ENCODE assay signal across 31 cellular contexts in genomic region chr17:50481648-50482047, GRCh38. TPM values are rescaled to one million over a fixed set of nuclear protein-coding genes. Genes with fewer than 3 reads are reported as not detected.
DNase-seq lines count a peak whose midpoint lies in the region; ATAC-seq, FAIRE-seq and TF ChIP-seq lines count a peak whose summit lies in the region.
"Had no signal": no experiment of that assay in that cellular context is flagged by ENCODE, and none has a peak within 500 bp of the region (broad histone marks: within the 10 kb centered on the region; RNA-seq: fewer than 3 reads in every experiment).

No MANE protein-coding gene starts in this region.

- no peak for TF ChIP-seq POLR2A in HepG2 (IDR thresholded peaks at IDR 0.05; ENCODE audit: insufficient read depth in 1 of 2, low read depth in 2 of 2, low read length in 2 of 2)
- no peak for TF ChIP-seq POLR2A in right lobe of liver (IDR thresholded peaks at IDR 0.05)
- TF ChIP-seq POLR2A in gastrocnemius medialis (IDR thresholded peaks at IDR 0.05) = no peak

- ATAC-seq in HepG2 = no peak
- no peak for ATAC-seq in right lobe of liver
- ATAC-seq in gastrocnemius medialis = no peak
- ATAC-seq: stimulated activated memory B cell treated with anti-CD40 and anti-IgM and Interleukin-4, amounts not matched to agents 10 μg/mL and 1 μg/mL and 100 μg/mL, for 72 hours had no signal

- BruUV-seq in HepG2 (replicated peaks; lab: Mats Ljungman, UMichigan) = no TSS peak

- H2AFZ ChIP-seq in HepG2 (ENCODE audit: low read length) (no peak overlapping the region), SK-N-SH (ENCODE audit: low read depth) (no peak overlapping the region)
- H2AFZ ChIP-seq: parathyroid adenoma had no signal

- in situ Hi-C loops in HepG2 (cut with HindIII; ENCODE audit: extremely low pct_ligation_motif_present, low pct_unique_long_range_greater_than_20kb) (loop anchor here (5.0 kb wide), 2 partner anchors 146 to 216 kb away; no protein-coding TSS in a partner anchor), gastrocnemius medialis (cut with MboI; ENCODE audit: low sequenced_read_pairs in 4 of 4) (loop anchor here in 2 of 4 donors (10.0 to 25.0 kb wide), 2 partner anchors 94 to 223 kb away; partner anchors contain the start of genes ANKRD40 (in 1 of the 2) and LRRC59 (in 1 of the 2)), GM13977 (cut with MboI; ENCODE audit: low pct_unique_long_range_greater_than_20kb, low sequenced_read_pairs, unreplicated experiment) (loop anchor here (10.0 kb wide), 1 partner anchor 163 kb away; no protein-coding TSS in a partner anchor)

- H3K9me3 ChIP-seq in HepG2 (ENCODE audit: low read length) (no peaks in the 10 kb centered on the region), right lobe of liver (no peaks in the 10 kb centered on the region), gastrocnemius medialis (no peaks in the 10 kb centered on the region), SK-N-SH (no peaks in the 10 kb centered on the region)
- H3K9me3 ChIP-seq: BE2C, left lung, mucosa of descending colon, Peyer's patch had no signal

- TF ChIP-seq RAD21 in HepG2 (CRISPR knock-in tag; IDR thresholded peaks at IDR 0.05) (no peak), SK-N-SH (IDR thresholded peaks at IDR 0.05; ENCODE audit: low read length) (no peak)

- TF ChIP-seq CTCF in HepG2 (CRISPR knock-in tag; IDR thresholded peaks at IDR 0.05) (no peak), right lobe of liver (IDR thresholded peaks at IDR 0.05) (no peak), dorsolateral prefrontal cortex (IDR thresholded peaks at IDR 0.05 in 54 of 56, conservative IDR thresholded peaks at IDR 0.05 in 2 of 56; ENCODE audit: low read depth in 1 of 56, partially characterized antibody in 56 of 56) (no peak), gastrocnemius medialis (IDR thresholded peaks at IDR 0.05 in 4 of 5, conservative IDR thresholded peaks at IDR 0.05 in 1 of 5) (no peak), GM13977 (IDR thresholded peaks at IDR 0.05; ENCODE audit: extremely low read depth, insufficient read depth, missing control alignments) (no peak), SK-N-SH (IDR thresholded peaks at IDR 0.05) (no peak)

- H3K4me3 ChIP-seq in HepG2 (replicated peaks in 1 of 3; ENCODE audit: insufficient read depth in 1 of 3, low read depth in 2 of 3, low read length in 3 of 3) (no peak overlapping the region), right lobe of liver (no peak overlapping the region), dorsolateral prefrontal cortex (no peak overlapping the region), gastrocnemius medialis (no peak overlapping the region), SK-N-SH (ENCODE audit: low read depth in 2 of 2, low read length in 1 of 2) (no peak overlapping the region)
- H3K4me3 ChIP-seq: cardiac muscle cell, left lung, mucosa of descending colon, Peyer's patch had no signal

- CTCF ChIA-PET in HepG2 (lab: Yijun Ruan, JAX; ENCODE audit: low intra/inter-chr PET ratio, low total read pairs) (interaction anchor here (1.6 to 2.8 kb wide), 2 partner anchors 19 to 145 kb away, joined by 9 to 16 read pairs; no protein-coding TSS in a partner anchor), SK-N-SH (lab: Yijun Ruan, JAX) (interaction anchor here (0.6 to 9.8 kb wide), 19 partner anchors 9 to 371 kb away, joined by 3 to 183 read pairs (median 6); partner anchors contain the start of genes CHAD, EME1, EPN3 and MRPL27)

- H4K20me1 ChIP-seq in HepG2 (ENCODE audit: insufficient read depth, low read length) (peaks cover 4% of the 10 kb centered on the region; the same call in 1 of the 2 replicates), SK-N-SH (ENCODE audit: insufficient read depth) (no peaks in the 10 kb centered on the region)

- H3K9ac ChIP-seq in HepG2 (ENCODE audit: insufficient read depth, low read depth, low read length) = no peak overlapping the region
- no peak overlapping the region for H3K9ac ChIP-seq in SK-N-SH
- H3K9ac ChIP-seq: parathyroid adenoma had no signal

- H3K4me2 ChIP-seq in HepG2 (ENCODE audit: low read depth, low read length) (no peak overlapping the region), SK-N-SH (no peak overlapping the region)

- intact Hi-C loops in HepG2 (cut with micrococcal nuclease; ENCODE audit: unreplicated experiment) (loop anchor here (1.0 kb wide), 5 partner anchors 20 to 212 kb away; partner anchors contain the start of gene SPATA20), right lobe of liver (cut with DNase I) (loop anchor here in 1 of 2 donors (10.0 kb wide), 1 partner anchor 127 kb away; no protein-coding TSS in a partner anchor), dorsolateral prefrontal cortex (cut with DNase I) (loop anchor here (2.0 to 5.0 kb wide), 6 partner anchors 61 to 361 kb away; no protein-coding TSS in a partner anchor), gastrocnemius medialis (cut with DNase I; ENCODE audit: low total_unique reads) (loop anchor here (1.0 to 10.0 kb wide), 4 partner anchors 27 to 223 kb away; partner anchors contain the start of genes ANKRD40, MYCBPAP and SPATA20)

- no peak for DNase-seq in HepG2 (ENCODE audit: low spot score)
- no peak for DNase-seq in right lobe of liver
- DNase-seq in dorsolateral prefrontal cortex = no peak
- DNase-seq in gastrocnemius medialis = no peak
- DNase-seq in GM13977 (ENCODE audit: low spot score) = no peak
- no peak for DNase-seq in mesenteric fat pad (ENCODE audit: low spot score)
- no peak for DNase-seq in COLO668 (lab: John Stamatoyannopoulos, UW; ENCODE audit: unreplicated experiment)
- DNase-seq in SK-N-SH = no peak
- DNase-seq: ACHN; activated CD4-positive, alpha-beta T cell treated with anti-CD3 and anti-CD28 coated beads, Interleukin-2, amount 50 U/mL, for 48 hours; activated naive CD4-positive, alpha-beta T cell treated with anti-CD3 and anti-CD28 coated beads for 36 hours; BE2C; COR-L47; DMS79; endodermal cell; H9; NCI-H1105; NCI-H187 treated with DMSO at 0.1 percent for 48 hours; NCI-H69; Peyer's patch; stimulated activated CD4-positive, alpha-beta T cell treated with anti-CD3 and anti-CD28 coated beads, Interleukin-4, amount 100 ng/mL, for 4 hours; T-helper 1 cell had no signal

- no peaks in the 10 kb centered on the region for H3K27me3 ChIP-seq in HepG2 (ENCODE audit: control insufficient read depth in 1 of 2, insufficient read depth in 2 of 2, low read length in 2 of 2)
- no peaks in the 10 kb centered on the region for H3K27me3 ChIP-seq in right lobe of liver
- H3K27me3 ChIP-seq in dorsolateral prefrontal cortex = no peaks in the 10 kb centered on the region
- no peaks in the 10 kb centered on the region for H3K27me3 ChIP-seq in gastrocnemius medialis
- H3K27me3 ChIP-seq in SK-N-SH (ENCODE audit: insufficient read depth) = no peaks in the 10 kb centered on the region
- H3K27me3 ChIP-seq: BE2C, cardiac muscle cell, Peyer's patch had no signal

- no peak overlapping the region for H3K27ac ChIP-seq in HepG2 (ENCODE audit: extremely low read length, insufficient read depth, low read length)
- peak overlapping the region in 1 of 3 donors; percentile 6 for H3K27ac ChIP-seq in right lobe of liver
- peak overlapping the region in 39 of 59 donors; percentile 5 to 95 (median 81) for H3K27ac ChIP-seq in dorsolateral prefrontal cortex
- H3K27ac ChIP-seq in gastrocnemius medialis = peak overlapping the region; percentile 95 to 98 (median 97)
- peak overlapping the region in 1 of 2 experiments; percentile 26; a peak in 1 of 4 replicates for H3K27ac ChIP-seq in SK-N-SH (ENCODE audit: low read depth in 2 of 2, low read length in 1 of 2)
- H3K27ac ChIP-seq: cardiac muscle cell, left lung, parathyroid adenoma had no signal

- H3K36me3 ChIP-seq in HepG2 (replicated peaks in 1 of 2; ENCODE audit: control insufficient read depth in 1 of 2, insufficient read depth in 2 of 2, low read length in 2 of 2) = peaks cover 9 to 19% of the 10 kb centered on the region in 2 experiments; a peak in 4 of 5 replicates
- peaks cover 0 to 21% (median 8%) of the 10 kb centered on the region in 4 donors for H3K36me3 ChIP-seq in right lobe of liver
- peaks cover 0 to 32% of the 10 kb centered on the region in 2 donors for H3K36me3 ChIP-seq in gastrocnemius medialis
- peaks cover 23 to 53% of the 10 kb centered on the region in 2 experiments for H3K36me3 ChIP-seq in SK-N-SH (replicated peaks in 1 of 2; ENCODE audit: control insufficient read depth in 1 of 2, insufficient read depth in 2 of 2, low read length in 1 of 2)

- peaks cover 3% of the 10 kb centered on the region for H3K79me2 ChIP-seq in HepG2 (ENCODE audit: insufficient read depth, low read length)
- H3K79me2 ChIP-seq in SK-N-SH (ENCODE audit: insufficient read depth) = peaks cover 16% of the 10 kb centered on the region
- H3K79me2 ChIP-seq: parathyroid adenoma had no signal

- H3K9me2 ChIP-seq in SK-N-SH = no peaks in the 10 kb centered on the region

- FAIRE-seq in HepG2 (lab: Jason Lieb, UNC) = no peak

- H3F3A ChIP-seq in SK-N-SH (replicated peaks; ENCODE audit: insufficient read depth) = peaks cover 18% of the 10 kb centered on the region

- no peak for TF ChIP-seq EP300 in HepG2 (IDR thresholded peaks at IDR 0.05; ENCODE audit: low read depth in 2 of 2, low read length in 2 of 2)
- TF ChIP-seq EP300 in HepG2 (CRISPR knock-in tag; IDR thresholded peaks at IDR 0.05; ENCODE audit: borderline replicate concordance) = no peak
- TF ChIP-seq EP300 in SK-N-SH (IDR thresholded peaks at IDR 0.05; ENCODE audit: borderline replicate concordance in 1 of 2, low read depth in 1 of 2, low read length in 1 of 2) = no peak

- H3K4me1 ChIP-seq in HepG2 (ENCODE audit: insufficient read depth, low read length) (peaks cover 37% of the 10 kb centered on the region), right lobe of liver (peaks cover 0 to 36% (median 11%) of the 10 kb centered on the region in 4 donors), gastrocnemius medialis (peaks cover 32 to 36% of the 10 kb centered on the region in 2 donors), SK-N-SH (ENCODE audit: control insufficient read depth in 1 of 2, insufficient read depth in 2 of 2, low read depth in 1 of 2, low read length in 1 of 2) (peaks cover 10 to 17% of the 10 kb centered on the region in 2 experiments; a peak in 2 of 4 replicates)
- H3K4me1 ChIP-seq: BE2C had no signal

- WGBS in HepG2 (ENCODE audit: low lambda C conversion rate) = 90% methylated on average over 4 of the region's 4 CpGs
- 33% methylated on average over 4 of the region's 4 CpGs for WGBS in right lobe of liver (ENCODE audit: insufficient coverage, low coverage, low lambda C conversion rate, missing lambda C conversion rate)
- 82% methylated on average over 4 of the region's 4 CpGs for WGBS in SK-N-SH (ENCODE audit: low lambda C conversion rate)

- POLR2A ChIA-PET in HepG2 (lab: Yijun Ruan, JAX) = interaction anchor here (0.5 kb wide), 1 partner anchor 222 kb away, joined by 3 read pairs; no protein-coding TSS in a partner anchor
- POLR2A ChIA-PET in SK-N-SH (lab: Yijun Ruan, JAX) = no interaction called here

RNA-seq across cellular contexts. Expression of gene RSAD1, which starts 3.0 kb away (rescaled TPM):
- 16.0 and 22.7 TPM in 2 replicates for total RNA-seq in HepG2 (2016; rRNA removed; fragmentation: Illumina TruSeq; extraction: Trizol)
- total RNA-seq in HepG2 (2016; cell fraction: cytosol; rRNA removed; fragmentation: Illumina TruSeq; extraction: Trizol; ENCODE audit: low read depth) = 7.3 and 10.0 TPM in 2 replicates
- total RNA-seq in HepG2 (2016; cell fraction: insoluble cytoplasmic fraction; rRNA removed; fragmentation: Illumina TruSeq; extraction: Trizol) = 16.9 and 22.5 TPM in 2 replicates
- 13.4 and 14.3 TPM in 2 replicates for total RNA-seq in HepG2 (2016; cell fraction: membrane; rRNA removed; fragmentation: Illumina TruSeq; extraction: Trizol)
- 30.4 and 33.5 TPM in 2 replicates for total RNA-seq in HepG2 (2016; cell fraction: nucleus; rRNA removed; fragmentation: Illumina TruSeq; extraction: Trizol)
- 27.7 and 36.1 TPM in 2 replicates for polyA plus RNA-seq in HepG2 (2011; rRNA removed)
- polyA plus RNA-seq in HepG2 (2011; cell fraction: cytosol; rRNA removed) = 18.4 and 20.0 TPM in 2 replicates
- 105 and 113 TPM in 2 replicates for polyA plus RNA-seq in HepG2 (2011; cell fraction: nucleus; rRNA removed)
- 23.6 and 33.3 TPM in 2 replicates for polyA plus RNA-seq in HepG2 (2012)
- polyA plus RNA-seq in HepG2 (2016; cell fraction: cytosol; fragmentation: Illumina TruSeq; extraction: Trizol; ENCODE audit: low read depth) = 5.4 and 6.8 TPM in 2 replicates
- polyA plus RNA-seq in HepG2 (2016; cell fraction: insoluble cytoplasmic fraction; fragmentation: Illumina TruSeq; extraction: Trizol; ENCODE audit: low read depth) = 26.1 and 30.3 TPM in 2 replicates
- 12.5 and 12.8 TPM in 2 replicates for polyA plus RNA-seq in HepG2 (2016; cell fraction: membrane; fragmentation: Illumina TruSeq; extraction: Trizol; ENCODE audit: low read depth)
- polyA plus RNA-seq in HepG2 (2016; cell fraction: nucleus; fragmentation: Illumina TruSeq; extraction: Trizol; ENCODE audit: insufficient read depth, low read depth) = 76.0 and 77.9 TPM in 2 replicates
- 18.5 and 34.3 TPM in 2 replicates for polyA minus RNA-seq in HepG2 (2011; rRNA and poly(A)+ RNA removed; ENCODE audit: low replicate concordance)
- 8.6 and 9.4 TPM in 2 replicates for polyA minus RNA-seq in HepG2 (2011; cell fraction: cytosol; rRNA and poly(A)+ RNA removed)
- polyA minus RNA-seq in HepG2 (2011; cell fraction: nucleus; rRNA and poly(A)+ RNA removed) = 53.4 and 55.7 TPM in 2 replicates
- total RNA-seq in right lobe of liver = 10 to 100 TPM; 17.9 to 26.6 (median 23.4) TPM
- total RNA-seq in dorsolateral prefrontal cortex = 10 to 100 TPM; 32.2 to 82.5 (median 54.8) TPM
- total RNA-seq in gastrocnemius medialis = 10 to 100 TPM; 27.1 to 67.4 (median 52.7) TPM
- total RNA-seq in mesenteric fat pad = 35.1 TPM
- polyA plus RNA-seq in SK-N-SH (2012; rRNA removed) = 44.7 and 58.9 TPM in 2 replicates
- polyA plus RNA-seq in SK-N-SH (2012; cell fraction: cytosol; rRNA removed) = 27.0 and 35.4 TPM in 2 replicates
- polyA plus RNA-seq in SK-N-SH (2012; cell fraction: nucleus; rRNA removed) = 171 and 180 TPM in 2 replicates

RNA-seq across cellular contexts. Expression of gene CHAD, which starts 13.0 kb away (rescaled TPM):
- total RNA-seq in HepG2 (2016; rRNA removed; fragmentation: Illumina TruSeq; extraction: Trizol) (not detected in 2 replicates), right lobe of liver (10 to 100 TPM in 2 of 6 experiments, 1 to 10 TPM in 4; 1.0 to 11.3 (median 3.8) TPM), dorsolateral prefrontal cortex (10 to 100 TPM in 3 of 120 experiments, 1 to 10 TPM in 115, under 1 TPM in 2; 0.77 to 12.8 (median 3.5) TPM), gastrocnemius medialis (1 to 10 TPM in 2 of 4 donors, not detected in 2; 1.8 to 8.8 TPM), mesenteric fat pad (0.39 TPM)
- not detected in 2 replicates for total RNA-seq in HepG2 (2016; cell fraction: cytosol; rRNA removed; fragmentation: Illumina TruSeq; extraction: Trizol; ENCODE audit: low read depth)
- total RNA-seq in HepG2 (2016; cell fraction: insoluble cytoplasmic fraction; rRNA removed; fragmentation: Illumina TruSeq; extraction: Trizol) = 0.09 TPM in 1 of 2 replicates, not detected in the other
- total RNA-seq in HepG2 (2016; cell fraction: membrane; rRNA removed; fragmentation: Illumina TruSeq; extraction: Trizol) = not detected in 2 replicates
- total RNA-seq in HepG2 (2016; cell fraction: nucleus; rRNA removed; fragmentation: Illumina TruSeq; extraction: Trizol) = not detected in 2 replicates
- polyA plus RNA-seq in HepG2 (2011; rRNA removed) (1.4 and 2.2 TPM in 2 replicates), SK-N-SH (2012; rRNA removed) (not detected in 2 replicates)
- polyA plus RNA-seq in HepG2 (2011; cell fraction: cytosol; rRNA removed) = 0.56 and 1.1 TPM in 2 replicates
- 7.9 and 10.0 TPM in 2 replicates for polyA plus RNA-seq in HepG2 (2011; cell fraction: nucleus; rRNA removed)
- polyA plus RNA-seq in HepG2 (2012) = 4.3 and 5.0 TPM in 2 replicates
- not detected in 2 replicates for polyA plus RNA-seq in HepG2 (2016; cell fraction: cytosol; fragmentation: Illumina TruSeq; extraction: Trizol; ENCODE audit: low read depth)
- polyA plus RNA-seq in HepG2 (2016; cell fraction: insoluble cytoplasmic fraction; fragmentation: Illumina TruSeq; extraction: Trizol; ENCODE audit: low read depth) = not detected in 2 replicates
- not detected in 2 replicates for polyA plus RNA-seq in HepG2 (2016; cell fraction: membrane; fragmentation: Illumina TruSeq; extraction: Trizol; ENCODE audit: low read depth)
- polyA plus RNA-seq in HepG2 (2016; cell fraction: nucleus; fragmentation: Illumina TruSeq; extraction: Trizol; ENCODE audit: insufficient read depth, low read depth) = 1.1 TPM in 1 of 2 replicates, not detected in the other
- 0.07 and 1.3 TPM in 2 replicates for polyA minus RNA-seq in HepG2 (2011; rRNA and poly(A)+ RNA removed; ENCODE audit: low replicate concordance)
- polyA minus RNA-seq in HepG2 (2011; cell fraction: cytosol; rRNA and poly(A)+ RNA removed) = not detected in 2 replicates
- 0.64 and 0.87 TPM in 2 replicates for polyA minus RNA-seq in HepG2 (2011; cell fraction: nucleus; rRNA and poly(A)+ RNA removed)
- not detected in 2 replicates for polyA plus RNA-seq in SK-N-SH (2012; cell fraction: cytosol; rRNA removed)
- polyA plus RNA-seq in SK-N-SH (2012; cell fraction: nucleus; rRNA removed) = 0.04 TPM in 1 of 2 replicates, not detected in the other
- total RNA-seq: activated naive CD4-positive, alpha-beta T cell treated with anti-CD3 and anti-CD28 coated beads for 36 hours; cardiac muscle cell; M059J; sciatic nerve had no signal
- polyA plus RNA-seq: neural cell had no signal

RNA-seq across cellular contexts. Expression of gene MYCBPAP, which starts 26.6 kb away (rescaled TPM):
- total RNA-seq in HepG2 (2016; rRNA removed; fragmentation: Illumina TruSeq; extraction: Trizol) (0.24 and 0.36 TPM in 2 replicates), right lobe of liver (under 1 TPM in 1 of 6 experiments, not detected in 5; 0.51 TPM), dorsolateral prefrontal cortex (10 to 100 TPM in 9 of 120 experiments, 1 to 10 TPM in 111; 1.7 to 14.6 (median 5.8) TPM), gastrocnemius medialis (not detected), mesenteric fat pad (0.61 TPM)
- not detected in 2 replicates for total RNA-seq in HepG2 (2016; cell fraction: cytosol; rRNA removed; fragmentation: Illumina TruSeq; extraction: Trizol; ENCODE audit: low read depth)
- 0.09 and 0.32 TPM in 2 replicates for total RNA-seq in HepG2 (2016; cell fraction: insoluble cytoplasmic fraction; rRNA removed; fragmentation: Illumina TruSeq; extraction: Trizol)
- 0.41 TPM in 1 of 2 replicates, not detected in the other for total RNA-seq in HepG2 (2016; cell fraction: membrane; rRNA removed; fragmentation: Illumina TruSeq; extraction: Trizol)
- 0.47 and 1.0 TPM in 2 replicates for total RNA-seq in HepG2 (2016; cell fraction: nucleus; rRNA removed; fragmentation: Illumina TruSeq; extraction: Trizol)
- polyA plus RNA-seq in HepG2 (2011; rRNA removed) (0.18 and 0.22 TPM in 2 replicates), SK-N-SH (2012; rRNA removed) (2.4 and 4.4 TPM in 2 replicates)
- polyA plus RNA-seq in HepG2 (2011; cell fraction: cytosol; rRNA removed) = 0.12 and 0.13 TPM in 2 replicates
- 0.69 and 1.0 TPM in 2 replicates for polyA plus RNA-seq in HepG2 (2011; cell fraction: nucleus; rRNA removed)
- polyA plus RNA-seq in HepG2 (2012) = 0.48 and 0.56 TPM in 2 replicates
- not detected in 2 replicates for polyA plus RNA-seq in HepG2 (2016; cell fraction: cytosol; fragmentation: Illumina TruSeq; extraction: Trizol; ENCODE audit: low read depth)
- 0.36 and 0.41 TPM in 2 replicates for polyA plus RNA-seq in HepG2 (2016; cell fraction: insoluble cytoplasmic fraction; fragmentation: Illumina TruSeq; extraction: Trizol; ENCODE audit: low read depth)
- polyA plus RNA-seq in HepG2 (2016; cell fraction: membrane; fragmentation: Illumina TruSeq; extraction: Trizol; ENCODE audit: low read depth) = 0.07 TPM in 1 of 2 replicates, not detected in the other
- 0.93 and 1.1 TPM in 2 replicates for polyA plus RNA-seq in HepG2 (2016; cell fraction: nucleus; fragmentation: Illumina TruSeq; extraction: Trizol; ENCODE audit: insufficient read depth, low read depth)
- 0.33 TPM in 1 of 2 replicates, not detected in the other for polyA minus RNA-seq in HepG2 (2011; rRNA and poly(A)+ RNA removed; ENCODE audit: low replicate concordance)
- not detected in 2 replicates for polyA minus RNA-seq in HepG2 (2011; cell fraction: cytosol; rRNA and poly(A)+ RNA removed)
- polyA minus RNA-seq in HepG2 (2011; cell fraction: nucleus; rRNA and poly(A)+ RNA removed) = 0.52 and 0.75 TPM in 2 replicates
- polyA plus RNA-seq in SK-N-SH (2012; cell fraction: cytosol; rRNA removed) = 1.8 and 1.9 TPM in 2 replicates
- polyA plus RNA-seq in SK-N-SH (2012; cell fraction: nucleus; rRNA removed) = 17.3 and 17.7 TPM in 2 replicates
- total RNA-seq: M059J had no signal

RNA-seq across cellular contexts. Expression of gene EPN3, which starts 50.9 kb away (rescaled TPM):
- total RNA-seq in HepG2 (2016; rRNA removed; fragmentation: Illumina TruSeq; extraction: Trizol) (0.41 and 0.95 TPM in 2 replicates), right lobe of liver (under 1 TPM in 2 of 6 experiments, not detected in 4; 0.06 to 0.27 TPM), dorsolateral prefrontal cortex (10 to 100 TPM in 63 of 120 experiments, 1 to 10 TPM in 56, under 1 TPM in 1; 0.81 to 24.4 (median 10.4) TPM), gastrocnemius medialis (not detected), mesenteric fat pad (not detected)
- total RNA-seq in HepG2 (2016; cell fraction: cytosol; rRNA removed; fragmentation: Illumina TruSeq; extraction: Trizol; ENCODE audit: low read depth) = 0.88 and 1.1 TPM in 2 replicates
- total RNA-seq in HepG2 (2016; cell fraction: insoluble cytoplasmic fraction; rRNA removed; fragmentation: Illumina TruSeq; extraction: Trizol) = 0.54 and 0.71 TPM in 2 replicates
- 0.90 and 1.3 TPM in 2 replicates for total RNA-seq in HepG2 (2016; cell fraction: membrane; rRNA removed; fragmentation: Illumina TruSeq; extraction: Trizol)
- 1.1 and 1.6 TPM in 2 replicates for total RNA-seq in HepG2 (2016; cell fraction: nucleus; rRNA removed; fragmentation: Illumina TruSeq; extraction: Trizol)
- polyA plus RNA-seq in HepG2 (2011; rRNA removed) (0.05 and 0.11 TPM in 2 replicates), SK-N-SH (2012; rRNA removed) (0.05 and 0.06 TPM in 2 replicates)
- 0.04 and 0.09 TPM in 2 replicates for polyA plus RNA-seq in HepG2 (2011; cell fraction: cytosol; rRNA removed)
- polyA plus RNA-seq in HepG2 (2011; cell fraction: nucleus; rRNA removed) = 0.23 and 0.35 TPM in 2 replicates
- 0.09 and 0.15 TPM in 2 replicates for polyA plus RNA-seq in HepG2 (2012)
- 0.40 and 0.55 TPM in 2 replicates for polyA plus RNA-seq in HepG2 (2016; cell fraction: cytosol; fragmentation: Illumina TruSeq; extraction: Trizol; ENCODE audit: low read depth)
- polyA plus RNA-seq in HepG2 (2016; cell fraction: insoluble cytoplasmic fraction; fragmentation: Illumina TruSeq; extraction: Trizol; ENCODE audit: low read depth) = 1.2 and 1.4 TPM in 2 replicates
- 0.73 and 0.91 TPM in 2 replicates for polyA plus RNA-seq in HepG2 (2016; cell fraction: membrane; fragmentation: Illumina TruSeq; extraction: Trizol; ENCODE audit: low read depth)
- polyA plus RNA-seq in HepG2 (2016; cell fraction: nucleus; fragmentation: Illumina TruSeq; extraction: Trizol; ENCODE audit: insufficient read depth, low read depth) = 1.2 and 1.7 TPM in 2 replicates
- polyA minus RNA-seq in HepG2 (2011; rRNA and poly(A)+ RNA removed; ENCODE audit: low replicate concordance) = 0.35 and 1.4 TPM in 2 replicates
- 0.20 and 0.53 TPM in 2 replicates for polyA minus RNA-seq in HepG2 (2011; cell fraction: cytosol; rRNA and poly(A)+ RNA removed)
- polyA minus RNA-seq in HepG2 (2011; cell fraction: nucleus; rRNA and poly(A)+ RNA removed) = 1.1 and 3.2 TPM in 2 replicates
- polyA plus RNA-seq in SK-N-SH (2012; cell fraction: cytosol; rRNA removed) = 0.03 and 0.12 TPM in 2 replicates
- polyA plus RNA-seq in SK-N-SH (2012; cell fraction: nucleus; rRNA removed) = 0.15 and 0.46 TPM in 2 replicates
- total RNA-seq: activated naive CD4-positive, alpha-beta T cell treated with anti-CD3 and anti-CD28 coated beads for 36 hours; temporal lobe had no signal
- polyA plus RNA-seq: neural cell had no signal

RNA-seq across cellular contexts. Expression of gene ACSF2, which starts 55.6 kb away (rescaled TPM):
- total RNA-seq in HepG2 (2016; rRNA removed; fragmentation: Illumina TruSeq; extraction: Trizol) (32.0 and 87.3 TPM in 2 replicates), right lobe of liver (10 to 100 TPM; 25.1 to 60.9 (median 36.9) TPM), dorsolateral prefrontal cortex (10 to 100 TPM in 114 of 120 experiments, 1 to 10 TPM in 6; 7.3 to 47.1 (median 17.3) TPM), gastrocnemius medialis (10 to 100 TPM in 3 of 4 donors, 1 to 10 TPM in 1; 8.7 to 61.4 (median 34.2) TPM), mesenteric fat pad (148 TPM)
- total RNA-seq in HepG2 (2016; cell fraction: cytosol; rRNA removed; fragmentation: Illumina TruSeq; extraction: Trizol; ENCODE audit: low read depth) = 20.7 and 23.9 TPM in 2 replicates
- total RNA-seq in HepG2 (2016; cell fraction: insoluble cytoplasmic fraction; rRNA removed; fragmentation: Illumina TruSeq; extraction: Trizol) = 26.9 and 94.3 TPM in 2 replicates
- total RNA-seq in HepG2 (2016; cell fraction: membrane; rRNA removed; fragmentation: Illumina TruSeq; extraction: Trizol) = 19.8 and 21.0 TPM in 2 replicates
- 90.8 and 95.0 TPM in 2 replicates for total RNA-seq in HepG2 (2016; cell fraction: nucleus; rRNA removed; fragmentation: Illumina TruSeq; extraction: Trizol)
- polyA plus RNA-seq in HepG2 (2011; rRNA removed) (109 and 117 TPM in 2 replicates), SK-N-SH (2012; rRNA removed) (46.6 and 49.5 TPM in 2 replicates)
- polyA plus RNA-seq in HepG2 (2011; cell fraction: cytosol; rRNA removed) = 68.6 and 80.4 TPM in 2 replicates
- 334 and 438 TPM in 2 replicates for polyA plus RNA-seq in HepG2 (2011; cell fraction: nucleus; rRNA removed)
- polyA plus RNA-seq in HepG2 (2012) = 79.7 and 97.7 TPM in 2 replicates
- 8.6 and 9.0 TPM in 2 replicates for polyA plus RNA-seq in HepG2 (2016; cell fraction: cytosol; fragmentation: Illumina TruSeq; extraction: Trizol; ENCODE audit: low read depth)
- polyA plus RNA-seq in HepG2 (2016; cell fraction: insoluble cytoplasmic fraction; fragmentation: Illumina TruSeq; extraction: Trizol; ENCODE audit: low read depth) = 26.3 and 30.3 TPM in 2 replicates
- polyA plus RNA-seq in HepG2 (2016; cell fraction: membrane; fragmentation: Illumina TruSeq; extraction: Trizol; ENCODE audit: low read depth) = 13.4 and 14.3 TPM in 2 replicates
- polyA plus RNA-seq in HepG2 (2016; cell fraction: nucleus; fragmentation: Illumina TruSeq; extraction: Trizol; ENCODE audit: insufficient read depth, low read depth) = 198 and 222 TPM in 2 replicates
- polyA minus RNA-seq in HepG2 (2011; rRNA and poly(A)+ RNA removed; ENCODE audit: low replicate concordance) = 87.1 and 260 TPM in 2 replicates
- 32.1 and 36.7 TPM in 2 replicates for polyA minus RNA-seq in HepG2 (2011; cell fraction: cytosol; rRNA and poly(A)+ RNA removed)
- 111 and 114 TPM in 2 replicates for polyA minus RNA-seq in HepG2 (2011; cell fraction: nucleus; rRNA and poly(A)+ RNA removed)
- 34.6 and 41.5 TPM in 2 replicates for polyA plus RNA-seq in SK-N-SH (2012; cell fraction: cytosol; rRNA removed)
- 128 and 151 TPM in 2 replicates for polyA plus RNA-seq in SK-N-SH (2012; cell fraction: nucleus; rRNA removed)
- polyA plus RNA-seq: neural cell had no signal
